Comparison of ENCODE assay signal across 16 cellular contexts in genomic region chr1:203934027-203934426, GRCh38.
"Had no signal": no experiment of that assay in that cellular context is flagged by ENCODE, and none has a peak within 500 bp of the region (broad histone marks: within the 10 kb centered on the region; RNA-seq: fewer than 3 reads in every experiment).

No MANE protein-coding gene starts in this region.

- H3K9me3 ChIP-seq: esophagus squamous epithelium, lower lobe of right lung, thyroid gland had no signal

- H3K4me3 ChIP-seq: coronary artery, esophagus squamous epithelium, lower lobe of right lung, thyroid gland had no signal

- H3K4me3 Mint-ChIP-seq: activated CD8-positive, alpha-beta memory T cell treated with anti-CD3 and anti-CD28 coated beads, Interleukin-2, amount 10 ng/mL, durations not matched to agents 7 days and 5 days; activated T-helper 17 cell treated with anti-CD3 and anti-CD28 coated beads, Interleukin-2, amount 50 U/mL, for 72 hours; brain; nephron progenitor cell had no signal

- H3K27ac Mint-ChIP-seq: activated CD8-positive, alpha-beta memory T cell treated with anti-CD3 and anti-CD28 coated beads, Interleukin-2, amount 10 ng/mL, durations not matched to agents 7 days and 5 days; activated T-helper 17 cell treated with anti-CD3 and anti-CD28 coated beads, Interleukin-2, amount 50 U/mL, for 72 hours; brain; nephron progenitor cell had no signal

- H3K4me1 ChIP-seq: lower lobe of right lung, thyroid gland had no signal

- H3K4me1 Mint-ChIP-seq: activated T-helper 17 cell treated with anti-CD3 and anti-CD28 coated beads, Interleukin-2, amount 50 U/mL, for 72 hours; brain; nephron progenitor cell had no signal

- DNase-seq: activated CD4-positive, alpha-beta T cell treated with anti-CD3 and anti-CD28 coated beads, Interleukin-2, amount 50 U/mL, for 48 hours; activated CD8-positive, alpha-beta memory T cell treated with anti-CD3 and anti-CD28 coated beads, Interleukin-2, amount 10 ng/mL, durations not matched to agents 7 days and 5 days; activated naive CD4-positive, alpha-beta T cell; anterior cingulate cortex; effector CD4-positive, alpha-beta T cell; esophagus squamous epithelium; lower lobe of right lung; midbrain; nephron progenitor cell; occipital lobe; stimulated activated CD4-positive, alpha-beta T cell treated with anti-CD3 and anti-CD28 coated beads, Interleukin-2, amount 100 ng/mL, for 24 hours; stimulated activated naive CD4-positive, alpha-beta T cell treated with Interleukin-2 at 50 U/mL for 16 hours; thyroid gland had no signal

- ATAC-seq: activated CD8-positive, alpha-beta memory T cell treated with anti-CD3 and anti-CD28 coated beads, Interleukin-2, amount 10 ng/mL, durations not matched to agents 7 days and 5 days; activated T-helper 17 cell treated with anti-CD3 and anti-CD28 coated beads, Interleukin-2, amount 50 U/mL, for 72 hours; lower lobe of right lung had no signal

- H3K36me3 ChIP-seq: esophagus squamous epithelium, lower lobe of right lung, thyroid gland had no signal

- H3K27me3 ChIP-seq: thyroid gland had no signal

- H3K36me3 Mint-ChIP-seq: activated CD8-positive, alpha-beta memory T cell treated with anti-CD3 and anti-CD28 coated beads, Interleukin-2, amount 10 ng/mL, durations not matched to agents 7 days and 5 days; brain had no signal

- H3K27ac ChIP-seq: coronary artery, esophagus squamous epithelium, lower lobe of right lung, thyroid gland had no signal

- H3K9me3 Mint-ChIP-seq: activated T-helper 17 cell treated with anti-CD3 and anti-CD28 coated beads, Interleukin-2, amount 50 U/mL, for 72 hours; brain; nephron progenitor cell had no signal
